ENCODE assay signal across 9 cellular contexts in genomic region chr12:857611-858010, GRCh38.
DNase-seq lines count a peak whose midpoint lies in the region; ATAC-seq and TF ChIP-seq lines count a peak whose summit lies in the region.
"Had no signal": no experiment of that assay in that cellular context is flagged by ENCODE, and none has a peak within 500 bp of the region (broad histone marks: within the 10 kb centered on the region; RNA-seq: fewer than 3 reads in every experiment).

No MANE protein-coding gene starts in this region.

- H3K27me3 ChIP-seq in BJ (ENCODE audit: control insufficient read depth, insufficient read depth, low read length), result no peaks in the 10 kb centered on the region
- no peaks in the 10 kb centered on the region for H3K27me3 ChIP-seq in osteoblast (ENCODE audit: insufficient read depth, low read length)

- H3K36me3 ChIP-seq in BJ (ENCODE audit: control insufficient read depth, insufficient read depth, low read length) (peaks cover 8% of the 10 kb centered on the region), osteoblast (ENCODE audit: insufficient read depth, low read length) (peaks cover 43% of the 10 kb centered on the region)

- H4K20me1 ChIP-seq in osteoblast (ENCODE audit: insufficient read depth, low read length), result no peaks in the 10 kb centered on the region

- POLR2A ChIA-PET in BJ (lab: Charles Lee), result interaction anchor here (0.7 kb wide), 2 partner anchors 270 to 1147 kb away, joined by 3 to 5 read pairs; no protein-coding TSS in a partner anchor

- peaks cover 21% of the 10 kb centered on the region for H3K4me1 ChIP-seq in osteoblast (ENCODE audit: insufficient read depth, low read length)

- CTCF ChIA-PET in BJ (lab: Yijun Ruan, JAX), result interaction anchor here (0.9 to 1.7 kb wide), 5 partner anchors 40 to 287 kb away, joined by 3 to 5 read pairs (median 3); no protein-coding TSS in a partner anchor

- H3K9me3 ChIP-seq in osteoblast (ENCODE audit: low read depth, low read length), result no peaks in the 10 kb centered on the region

- TF ChIP-seq CTCF in BJ (IDR thresholded peaks at IDR 0.05; ENCODE audit: insufficient read depth, low read depth, low read length), result no peak
- no peak for TF ChIP-seq CTCF in osteoblast (IDR thresholded peaks at IDR 0.05; ENCODE audit: extremely low read depth, low read depth, low read length)

- H3K4me2 ChIP-seq in osteoblast (ENCODE audit: insufficient read depth, low read length), result peak overlapping the region; percentile 33

- DNase-seq in BJ (ENCODE audit: low read depth), result peak; percentile 19
- peak; percentile 69 for DNase-seq in NCI-H226
- peak; percentile 89 for DNase-seq in osteoblast (ENCODE audit: insufficient read length, low spot score, missing footprints)
- DNase-seq in effector CD4-positive, alpha-beta T cell, result no peak
- no peak for DNase-seq in SW 1271 (lab: John Stamatoyannopoulos, UW)
- DNase-seq in mesenteric fat pad (ENCODE audit: low spot score), result no peak
- no peak for DNase-seq in NK-92 (lab: John Stamatoyannopoulos, UW; ENCODE audit: unreplicated experiment)
- DNase-seq: activated naive CD4-positive, alpha-beta T cell treated with anti-CD3 and anti-CD28 coated beads, Interleukin-2, amount 50 U/mL, for 16 hours had no signal

- peak; percentile 84 for ATAC-seq in esophagus mucosa

- H3K79me2 ChIP-seq in osteoblast (ENCODE audit: insufficient read depth, low read length), result peaks cover 45% of the 10 kb centered on the region

- peak overlapping the region; percentile 43 for H3K27ac ChIP-seq in osteoblast (ENCODE audit: low read depth, low read length)

- H3K4me3 ChIP-seq in BJ (ENCODE audit: low read depth, low read length) (no peak overlapping the region), osteoblast (ENCODE audit: insufficient read depth, low read length) (no peak overlapping the region)

- H2AFZ ChIP-seq in osteoblast (ENCODE audit: low read length), result no peak overlapping the region

Comparison
In these comparisons a context has a peak if more than half of its experiments do, and no peak if none do; other contexts are left out.
1. DNase-seq: peak in BJ (single experiment), NCI-H226 (single experiment) and osteoblast (single experiment); none in effector CD4-positive, alpha-beta T cell (single experiment), SW 1271 (0 of 2), mesenteric fat pad (single experiment) and NK-92 (single experiment).